23 cellular contexts compared by ENCODE assay signal in genomic region chr4:78152795-78153194, GRCh38.
"Had no signal": no experiment of that assay in that cellular context is flagged by ENCODE, and none has a peak within 500 bp of the region (broad histone marks: within the 10 kb centered on the region; RNA-seq: fewer than 3 reads in every experiment).

No MANE protein-coding gene starts in this region.

- ATAC-seq: effector memory CD8-positive, alpha-beta T cell; esophagus mucosa; gastrocnemius medialis; heart right ventricle; left lung; left ventricle myocardium superior; lower lobe of right lung had no signal

- H3K9me3 ChIP-seq: esophagus squamous epithelium, gastrocnemius medialis, heart right ventricle, left lung, lower lobe of right lung had no signal

- H3K36me3 ChIP-seq: esophagus squamous epithelium, gastrocnemius medialis, heart right ventricle, left lung, lower lobe of right lung had no signal

- DNase-seq: cortex of kidney; effector CD8-positive, alpha-beta T cell; effector memory CD8-positive, alpha-beta T cell; endodermal cell; erythroblast; esophagus squamous epithelium; foreskin fibroblast; foreskin melanocyte; gastrocnemius medialis; glutamatergic neuron; head of caudate nucleus; heart right ventricle; hippocampal formation; immature natural killer cell; islet precursor cell; kidney; kidney glomerular epithelial cell; left lung; left ventricle myocardium superior; lower lobe of right lung; mesenchymal stem cell had no signal

- H3K4me3 ChIP-seq: esophagus squamous epithelium, gastrocnemius medialis, heart right ventricle, left lung, lower lobe of right lung had no signal

- H3K27me3 ChIP-seq: esophagus squamous epithelium, gastrocnemius medialis, heart right ventricle, left lung had no signal

- H3K4me1 ChIP-seq: esophagus squamous epithelium, heart right ventricle, left lung, lower lobe of right lung had no signal

- H3K27ac ChIP-seq: epithelial cell of prostate, esophagus squamous epithelium, gastrocnemius medialis, heart right ventricle, left lung, lower lobe of right lung had no signal
